9 cellular contexts compared by ENCODE assay signal in the genomic region with DNA sequence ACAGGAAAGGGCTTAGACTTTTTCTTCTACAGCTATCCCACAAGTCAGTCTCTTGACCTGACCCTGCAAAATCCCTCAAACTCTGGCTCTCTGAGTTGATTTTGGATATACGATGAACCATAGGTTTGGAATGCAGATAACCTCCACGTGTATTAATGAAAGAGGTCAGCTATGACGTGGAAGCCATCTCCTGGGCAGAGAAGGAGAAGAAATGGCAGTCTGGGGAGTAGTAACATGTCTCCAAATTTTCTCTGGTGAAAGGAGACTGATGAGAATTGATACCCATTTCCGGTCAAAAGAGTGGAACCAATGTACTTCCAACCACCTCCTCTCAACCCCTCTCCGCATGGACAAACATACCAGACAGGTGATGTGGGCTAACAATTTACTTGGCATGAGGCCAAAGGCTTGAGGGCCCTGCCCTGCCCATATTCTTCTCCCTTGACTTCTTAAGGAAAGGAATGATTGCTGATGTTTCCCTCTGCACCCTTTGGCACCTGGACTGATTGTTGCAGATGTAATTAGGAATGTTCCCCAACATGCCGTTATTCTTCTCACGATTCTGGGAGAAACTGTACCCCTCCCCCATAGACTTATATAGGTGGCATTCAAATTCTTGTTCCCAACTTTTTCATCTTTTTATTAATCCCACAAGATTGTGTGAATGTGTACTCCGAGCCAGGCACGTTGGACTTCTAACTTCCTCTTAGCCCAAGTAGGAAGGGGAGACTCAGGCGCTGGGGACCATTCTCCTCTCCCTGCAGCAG. TPM values are rescaled to one million over a fixed set of nuclear protein-coding genes. Genes with fewer than 3 reads are reported as not detected.
DNase-seq lines count a peak whose midpoint lies in the region; ATAC-seq, FAIRE-seq and TF ChIP-seq lines count a peak whose summit lies in the region.
"Had no signal": no experiment of that assay in that cellular context is flagged by ENCODE, and none has a peak within 500 bp of the region (broad histone marks: within the 10 kb centered on the region; RNA-seq: fewer than 3 reads in every experiment).

No MANE protein-coding gene starts in this region.

- no peak for TF ChIP-seq CTCF in right atrium auricular region (IDR thresholded peaks at IDR 0.05)
- TF ChIP-seq CTCF in astrocyte of the spinal cord (IDR thresholded peaks at IDR 0.05; ENCODE audit: low read depth, low read length) = no peak
- no peak for TF ChIP-seq CTCF in HepG2 (CRISPR knock-in tag; IDR thresholded peaks at IDR 0.05)

- CTCF ChIA-PET in HepG2 (lab: Yijun Ruan, JAX; ENCODE audit: low intra/inter-chr PET ratio, low total read pairs) = no interaction called here

- H3K9me3 ChIP-seq in right atrium auricular region (no peaks in the 10 kb centered on the region), HepG2 (ENCODE audit: low read length) (no peaks in the 10 kb centered on the region)

- H3K4me1 ChIP-seq in right atrium auricular region (no peaks in the 10 kb centered on the region), HepG2 (ENCODE audit: insufficient read depth, low read length) (peaks cover 37% of the 10 kb centered on the region)

- H3K36me3 ChIP-seq in right atrium auricular region (no peaks in the 10 kb centered on the region), HepG2 (replicated peaks in 1 of 2; ENCODE audit: control insufficient read depth in 1 of 2, insufficient read depth in 2 of 2, low read length in 2 of 2) (no peaks in the 10 kb centered on the region)

- intact Hi-C loops in Right ventricle myocardium inferior (cut with DNase I) = loop anchor here (5.0 to 10.0 kb wide), 4 partner anchors 67 to 218 kb away; no protein-coding TSS in a partner anchor
- intact Hi-C loops in HepG2 (cut with micrococcal nuclease; ENCODE audit: unreplicated experiment) = loop anchor here (5.0 kb wide), 2 partner anchors 213 to 388 kb away; no protein-coding TSS in a partner anchor
- intact Hi-C loops in posterior vena cava (cut with DNase I) = loop anchor here in 1 of 2 donors (10.0 kb wide), 2 partner anchors 106 to 226 kb away; no protein-coding TSS in a partner anchor

- no peaks in the 10 kb centered on the region for H3K27me3 ChIP-seq in right atrium auricular region
- H3K27me3 ChIP-seq in HepG2 (ENCODE audit: control insufficient read depth in 1 of 2, insufficient read depth in 2 of 2, low read length in 2 of 2) = no peaks in the 10 kb centered on the region; a peak in 1 of 5 replicates

- POLR2A ChIA-PET in HepG2 (lab: Yijun Ruan, JAX) = interaction anchor here (2.6 kb wide), 1 partner anchor 216 kb away, joined by 18 read pairs; no protein-coding TSS in a partner anchor

- TF ChIP-seq RAD21 in HepG2 (CRISPR knock-in tag; IDR thresholded peaks at IDR 0.05) = no peak

- 0 out of 4 replicates have a peak, but pooled peaks of 1 of the 2 experiments have one; percentile 6 for TF ChIP-seq EP300 in HepG2 (IDR thresholded peaks at IDR 0.05; ENCODE audit: low read depth in 2 of 2, low read length in 2 of 2)
- TF ChIP-seq EP300 in HepG2 (CRISPR knock-in tag; IDR thresholded peaks at IDR 0.05; ENCODE audit: borderline replicate concordance) = no peak

- no peak for DNase-seq in right atrium auricular region (ENCODE audit: low spot score)
- no peak for DNase-seq in Right ventricle myocardium inferior (ENCODE audit: missing footprints)
- no peak for DNase-seq in astrocyte of the spinal cord (ENCODE audit: low read depth, low spot score)
- DNase-seq in HepG2 (ENCODE audit: low spot score) = peak; percentile 63
- no peak for DNase-seq in posterior vena cava (ENCODE audit: low spot score)

- H3K79me2 ChIP-seq in HepG2 (ENCODE audit: insufficient read depth, low read length) = peaks cover 32% of the 10 kb centered on the region

- no peak overlapping the region for H2AFZ ChIP-seq in HepG2 (ENCODE audit: low read length)

- WGBS in HepG2 (ENCODE audit: low lambda C conversion rate) = 1% methylated on average over 9 of the region's 10 CpGs

- no TSS peak for BruUV-seq in HepG2 (replicated peaks; lab: Mats Ljungman, UMichigan)

- H4K20me1 ChIP-seq in HepG2 (ENCODE audit: insufficient read depth, low read length) = 0 out of 2 replicates have a peak, but pooled peaks cover 3% of the 10 kb centered on the region

- H3K4me2 ChIP-seq in HepG2 (ENCODE audit: low read depth, low read length) = peak overlapping the region; percentile 73

- no peak for ATAC-seq in Right ventricle myocardium inferior
- peak; percentile 27 for ATAC-seq in HepG2
- ATAC-seq in HG03354 (IDR thresholded peaks at IDR 0.05; ENCODE audit: poor library complexity, severe bottlenecking, unreplicated experiment) = no peak
- ATAC-seq in HG02610 (IDR thresholded peaks at IDR 0.05; ENCODE audit: unreplicated experiment) = no peak
- ATAC-seq in HG03571 (IDR thresholded peaks at IDR 0.05; ENCODE audit: unreplicated experiment) = no peak

- H3K9ac ChIP-seq in HepG2 (ENCODE audit: insufficient read depth, low read depth, low read length) = peak overlapping the region; percentile 75; the same call in 1 of the 2 replicates

- peak; percentile 44 for FAIRE-seq in HepG2 (lab: Jason Lieb, UNC)
- FAIRE-seq: TTC549 had no signal

- in situ Hi-C loops in astrocyte of the spinal cord (cut with HindIII; ENCODE audit: low sequenced_read_pairs) (no loop called here), HepG2 (cut with HindIII; ENCODE audit: extremely low pct_ligation_motif_present, low pct_unique_long_range_greater_than_20kb) (loop anchor here (5.0 kb wide), 1 partner anchor 228 kb away; no protein-coding TSS in a partner anchor)

- TF ChIP-seq POLR2A in HepG2 (IDR thresholded peaks at IDR 0.05; ENCODE audit: insufficient read depth in 1 of 2, low read depth in 2 of 2, low read length in 2 of 2) = no peak

- H3K4me3 ChIP-seq in right atrium auricular region = peak overlapping the region; percentile 48 to 62
- peak overlapping the region; percentile 74 for H3K4me3 ChIP-seq in astrocyte of the spinal cord (ENCODE audit: low read depth, low read length)
- H3K4me3 ChIP-seq in HepG2 (replicated peaks in 1 of 3; ENCODE audit: insufficient read depth in 1 of 3, low read depth in 2 of 3, low read length in 3 of 3) = peak overlapping the region; percentile 67 to 78 (median 69); a peak in 5 of 6 replicates

- H3K27ac ChIP-seq in right atrium auricular region (peak overlapping the region; percentile 82 to 86), HepG2 (ENCODE audit: extremely low read length, insufficient read depth, low read length) (peak overlapping the region; percentile 78)

TF ChIP-seq in HepG2, 621 proteins besides CTCF, POLR2A, EP300 and RAD21 (continues in another document):
- TF ChIP-seq ETV5 (CRISPR knock-in tag; IDR thresholded peaks at IDR 0.05; ENCODE audit: borderline replicate concordance) (peak; percentile 12; the same call in 1 of the 2 replicates), KLF16 (CRISPR knock-in tag; IDR thresholded peaks at IDR 0.05) (no peak)

RNA-seq across cellular contexts. Expression of gene PLS3, which starts 0.6 kb away (rescaled TPM):
- total RNA-seq in right atrium auricular region (10 to 100 TPM; 33.4 to 40.1 TPM), Right ventricle myocardium inferior (44.7 TPM), HepG2 (2016; rRNA removed; fragmentation: Illumina TruSeq; extraction: Trizol) (99.9 and 173 TPM in 2 replicates), posterior vena cava (100 to 1,000 TPM; 172 to 332 TPM)
- 4.8 and 5.6 TPM in 2 replicates for total RNA-seq in HepG2 (2016; cell fraction: cytosol; rRNA removed; fragmentation: Illumina TruSeq; extraction: Trizol; ENCODE audit: low read depth)
- total RNA-seq in HepG2 (2016; cell fraction: insoluble cytoplasmic fraction; rRNA removed; fragmentation: Illumina TruSeq; extraction: Trizol) = 104 and 176 TPM in 2 replicates
- total RNA-seq in HepG2 (2016; cell fraction: membrane; rRNA removed; fragmentation: Illumina TruSeq; extraction: Trizol) = 15.0 and 17.4 TPM in 2 replicates
- 46.5 and 49.1 TPM in 2 replicates for total RNA-seq in HepG2 (2016; cell fraction: nucleus; rRNA removed; fragmentation: Illumina TruSeq; extraction: Trizol)
- polyA plus RNA-seq in HepG2 (2011; rRNA removed) = 50.0 and 55.7 TPM in 2 replicates
- 23.3 and 39.0 TPM in 2 replicates for polyA plus RNA-seq in HepG2 (2011; cell fraction: cytosol; rRNA removed)
- 10.3 and 17.8 TPM in 2 replicates for polyA plus RNA-seq in HepG2 (2011; cell fraction: nucleus; rRNA removed)
- polyA plus RNA-seq in HepG2 (2012) = 55.0 and 66.5 TPM in 2 replicates
- polyA plus RNA-seq in HepG2 (2016; cell fraction: cytosol; fragmentation: Illumina TruSeq; extraction: Trizol; ENCODE audit: low read depth) = 2.5 and 2.8 TPM in 2 replicates
- 119 and 132 TPM in 2 replicates for polyA plus RNA-seq in HepG2 (2016; cell fraction: insoluble cytoplasmic fraction; fragmentation: Illumina TruSeq; extraction: Trizol; ENCODE audit: low read depth)
- 7.7 and 8.4 TPM in 2 replicates for polyA plus RNA-seq in HepG2 (2016; cell fraction: membrane; fragmentation: Illumina TruSeq; extraction: Trizol; ENCODE audit: low read depth)
- 41.1 and 45.9 TPM in 2 replicates for polyA plus RNA-seq in HepG2 (2016; cell fraction: nucleus; fragmentation: Illumina TruSeq; extraction: Trizol; ENCODE audit: insufficient read depth, low read depth)
- 16.8 and 41.4 TPM in 2 replicates for polyA minus RNA-seq in HepG2 (2011; rRNA and poly(A)+ RNA removed; ENCODE audit: low replicate concordance)
- 60.9 and 101 TPM in 2 replicates for polyA minus RNA-seq in HepG2 (2011; cell fraction: cytosol; rRNA and poly(A)+ RNA removed)
- 18.5 and 30.6 TPM in 2 replicates for polyA minus RNA-seq in HepG2 (2011; cell fraction: nucleus; rRNA and poly(A)+ RNA removed)
